In the genomic region with DNA sequence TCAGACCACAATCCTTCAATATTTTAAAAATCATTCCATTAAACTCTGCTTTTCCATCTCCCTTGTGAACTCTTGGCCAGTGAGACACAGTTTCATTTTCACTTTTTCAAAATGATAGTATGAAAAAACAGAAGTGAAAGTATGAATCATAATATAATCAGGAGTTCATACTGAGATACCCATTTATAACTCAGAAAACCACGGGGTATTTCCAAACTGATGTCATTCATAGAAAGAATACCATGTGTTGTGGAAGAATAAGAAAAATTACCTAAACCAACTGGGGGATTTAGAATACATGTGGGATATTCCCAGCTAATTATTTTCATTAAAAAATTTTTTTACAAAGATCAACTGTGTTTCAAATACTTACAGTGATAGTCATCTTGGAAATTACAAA, we compare ENCODE assay signal across 9 cellular contexts.
DNase-seq lines count a peak whose midpoint lies in the region; ATAC-seq lines count a peak whose summit lies in the region.
"Had no signal": no experiment of that assay in that cellular context is flagged by ENCODE, and none has a peak within 500 bp of the region (broad histone marks: within the 10 kb centered on the region; RNA-seq: fewer than 3 reads in every experiment).

No MANE protein-coding gene starts in this region.

- H3K27me3 Mint-ChIP-seq in stimulated activated naive B cell treated with anti-CD40 and anti-IgM and Interleukin-4, amounts not matched to agents 10 μg/mL and 1 μg/mL and 100 μg/mL, for 72 hours = no peaks in the 10 kb centered on the region

- peak; percentile 56 to 58 for ATAC-seq in activated CD4-positive, CD25-positive, alpha-beta regulatory T cell treated with anti-CD3 and anti-CD28 coated beads, Interleukin-2, amount 50 U/mL, for 24 hours
- ATAC-seq in HG02642 (IDR thresholded peaks at IDR 0.05; ENCODE audit: poor library complexity, unreplicated experiment) = peak; percentile 55
- peak; percentile 63 to 72 for ATAC-seq in stimulated activated naive B cell treated with anti-CD40 and anti-IgM and Interleukin-4, amounts not matched to agents 10 μg/mL and 1 μg/mL and 100 μg/mL, for 72 hours (replicated peaks)
- ATAC-seq: A549 had no signal

- H3K4me3 Mint-ChIP-seq in stimulated activated naive B cell treated with anti-CD40 and anti-IgM and Interleukin-4, amounts not matched to agents 10 μg/mL and 1 μg/mL and 100 μg/mL, for 72 hours = peak overlapping the region; percentile 71 to 81

- peak overlapping the region; percentile 93 for H3K27ac Mint-ChIP-seq in stimulated activated naive B cell treated with anti-CD40 and anti-IgM and Interleukin-4, amounts not matched to agents 10 μg/mL and 1 μg/mL and 100 μg/mL, for 72 hours

- H3K36me3 Mint-ChIP-seq in stimulated activated naive B cell treated with anti-CD40 and anti-IgM and Interleukin-4, amounts not matched to agents 10 μg/mL and 1 μg/mL and 100 μg/mL, for 72 hours = peaks cover 10 to 22% of the 10 kb centered on the region in 2 donors

- H3K9me3 Mint-ChIP-seq in stimulated activated naive B cell treated with anti-CD40 and anti-IgM and Interleukin-4, amounts not matched to agents 10 μg/mL and 1 μg/mL and 100 μg/mL, for 72 hours = peaks cover 8% of the 10 kb centered on the region in 2 donors

- no peak for DNase-seq in activated CD4-positive, CD25-positive, alpha-beta regulatory T cell treated with anti-CD3 and anti-CD28 coated beads, Interleukin-2, amount 50 U/mL, for 72 hours
- DNase-seq in NOMO-1 treated with DMSO at 0.1 percent for 48 hours (lab: John Stamatoyannopoulos, UW; ENCODE audit: unreplicated experiment) (peak; percentile 91), dermis blood vessel endothelial cell (peak; percentile 2), NCI-H526 treated with DMSO at 0.1 percent for 48 hours (lab: John Stamatoyannopoulos, UW) (no peak), COLO668 (lab: John Stamatoyannopoulos, UW; ENCODE audit: unreplicated experiment) (no peak)
- no peak for DNase-seq in stimulated activated naive B cell treated with anti-CD40 and anti-IgM and Interleukin-4, amounts not matched to agents 10 μg/mL and 1 μg/mL and 100 μg/mL, for 72 hours

- H3K4me1 Mint-ChIP-seq in stimulated activated naive B cell treated with anti-CD40 and anti-IgM and Interleukin-4, amounts not matched to agents 10 μg/mL and 1 μg/mL and 100 μg/mL, for 72 hours = peaks cover 41 to 66% of the 10 kb centered on the region in 2 donors

Comparison
In these comparisons a context has a peak if more than half of its experiments do, and no peak if none do; other contexts are left out.
1. DNase-seq: peak in NOMO-1 treated with DMSO at 0.1 percent for 48 hours (single experiment) and dermis blood vessel endothelial cell (single experiment); none in activated CD4-positive, CD25-positive, alpha-beta regulatory T cell treated with anti-CD3 and anti-CD28 coated beads, Interleukin-2, amount 50 U/mL, for 72 hours (single experiment), stimulated activated naive B cell treated with anti-CD40 and anti-IgM and Interleukin-4, amounts not matched to agents 10 μg/mL and 1 μg/mL and 100 μg/mL, for 72 hours (single experiment), NCI-H526 treated with DMSO at 0.1 percent for 48 hours (single experiment) and COLO668 (single experiment).
2. Peak in every context shown above with its lines, with median percentiles within 50 percentile points of each other: ATAC-seq.